In the genomic region with DNA sequence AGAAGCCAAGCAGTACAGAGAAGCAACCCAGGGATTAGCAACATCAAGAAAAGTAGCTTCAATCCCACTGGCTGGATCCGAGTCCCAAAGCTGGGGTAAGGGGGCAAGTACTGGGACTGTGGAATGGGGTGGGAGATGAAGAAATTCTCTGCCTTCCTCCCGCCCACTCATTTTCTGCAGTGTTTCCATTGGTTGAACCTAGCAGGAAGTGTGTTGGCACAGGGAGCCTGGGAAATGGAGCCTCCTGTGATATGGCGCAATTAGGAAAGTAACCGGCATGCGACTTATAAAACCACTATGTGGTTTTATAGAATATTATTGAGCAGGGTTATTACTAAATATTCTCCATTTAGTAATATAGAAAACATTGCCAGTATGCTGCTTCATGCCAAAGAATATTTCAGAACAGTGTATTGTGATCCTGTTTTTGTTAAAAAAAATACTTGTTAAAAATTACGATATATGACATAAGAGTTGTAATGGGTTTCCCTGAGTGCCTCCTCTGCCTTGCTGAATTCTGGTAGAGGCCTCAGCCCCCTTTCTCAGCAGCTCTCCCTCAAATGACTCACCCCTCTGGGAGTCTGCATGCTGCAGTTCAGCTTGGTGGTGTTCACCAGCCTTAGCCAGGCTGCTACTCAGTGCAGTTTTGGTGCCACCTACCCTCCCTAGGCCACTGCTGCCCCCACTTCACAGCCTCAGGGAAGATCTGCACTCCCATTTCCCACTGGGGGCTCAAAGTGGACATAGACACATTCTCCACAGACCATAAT, we compare ENCODE assay signal across 12 cellular contexts.
A peak's percentile ranks its signal among the peaks of the same experiment; 100 is the strongest.
DNase-seq lines count a peak whose midpoint lies in the region; ATAC-seq and TF ChIP-seq lines count a peak whose summit lies in the region.
"Had no signal": no experiment of that assay in that cellular context is flagged by ENCODE, and none has a peak within 500 bp of the region (broad histone marks: within the 10 kb centered on the region; RNA-seq: fewer than 3 reads in every experiment).

No MANE protein-coding gene starts in this region.

- WGBS in body of pancreas, 2 donors: 86 to 95% methylated on average over 6 of the region's 6 CpGs

- no peaks in the 10 kb centered on the region for H3K4me1 ChIP-seq in body of pancreas

- H3K4me1 Mint-ChIP-seq in activated CD4-positive, alpha-beta T cell treated with anti-CD3 and anti-CD28 coated beads, Interleukin-2, amount 10 ng/mL, durations not matched to agents 7 days and 5 days: no peaks in the 10 kb centered on the region
- no peaks in the 10 kb centered on the region for H3K4me1 Mint-ChIP-seq in activated CD4-positive, alpha-beta T cell treated with anti-CD3 and anti-CD28 coated beads for 36 hours
- H3K4me1 Mint-ChIP-seq: activated naive CD8-positive, alpha-beta T cell treated with anti-CD3 and anti-CD28 coated beads, Interleukin-2, amount 10 ng/mL, durations not matched to agents 7 days and 5 days; naive thymus-derived CD8-positive, alpha-beta T cell; T-cell had no signal

- H3K36me3 ChIP-seq in body of pancreas (replicated peaks in 1 of 2; ENCODE audit: insufficient read depth in 1 of 2, low read depth in 2 of 2): peaks cover 0 to 5% of the 10 kb centered on the region in 2 donors

- no peak overlapping the region for H3K4me3 ChIP-seq in body of pancreas

- CTCF ChIA-PET in activated CD4-positive, alpha-beta T cell treated with anti-CD3 and anti-CD28 coated beads, Interleukin-2, amount 10 ng/mL, durations not matched to agents 7 days and 5 days (lab: Charles Lee): no interaction called here
- CTCF ChIA-PET in activated CD4-positive, alpha-beta T cell treated with anti-CD3 and anti-CD28 coated beads for 36 hours (lab: Charles Lee): interaction anchor here (0.6 to 1.2 kb wide), 2 partner anchors 9 to 13 kb away, joined by 3 to 8 read pairs; no protein-coding TSS in a partner anchor

- peak overlapping the region; percentile 58 for H3K27ac Mint-ChIP-seq in activated CD4-positive, alpha-beta T cell treated with anti-CD3 and anti-CD28 coated beads, Interleukin-2, amount 10 ng/mL, durations not matched to agents 7 days and 5 days
- H3K27ac Mint-ChIP-seq in activated CD4-positive, alpha-beta T cell treated with anti-CD3 and anti-CD28 coated beads for 36 hours: no peak overlapping the region
- H3K27ac Mint-ChIP-seq: activated naive CD8-positive, alpha-beta T cell treated with anti-CD3 and anti-CD28 coated beads, Interleukin-2, amount 10 ng/mL, durations not matched to agents 7 days and 5 days; T-cell had no signal

- no peak for ATAC-seq in activated CD4-positive, alpha-beta T cell treated with anti-CD3 and anti-CD28 coated beads for 36 hours
- no peak for ATAC-seq in body of pancreas
- no peak for ATAC-seq in HG02571 (IDR thresholded peaks at IDR 0.05; ENCODE audit: unreplicated experiment)
- ATAC-seq: naive thymus-derived CD8-positive, alpha-beta T cell; T-cell had no signal

- H3K9me3 ChIP-seq in body of pancreas: no peaks in the 10 kb centered on the region

- no peaks in the 10 kb centered on the region for H3K27me3 Mint-ChIP-seq in activated CD4-positive, alpha-beta T cell treated with anti-CD3 and anti-CD28 coated beads, Interleukin-2, amount 10 ng/mL, durations not matched to agents 7 days and 5 days
- H3K27me3 Mint-ChIP-seq in activated CD4-positive, alpha-beta T cell treated with anti-CD3 and anti-CD28 coated beads for 36 hours: no peaks in the 10 kb centered on the region
- H3K27me3 Mint-ChIP-seq: activated naive CD8-positive, alpha-beta T cell treated with anti-CD3 and anti-CD28 coated beads, Interleukin-2, amount 10 ng/mL, durations not matched to agents 7 days and 5 days; naive thymus-derived CD8-positive, alpha-beta T cell; T-cell had no signal

- H3K9me3 Mint-ChIP-seq in activated CD4-positive, alpha-beta T cell treated with anti-CD3 and anti-CD28 coated beads, Interleukin-2, amount 10 ng/mL, durations not matched to agents 7 days and 5 days: no peaks in the 10 kb centered on the region
- peaks cover 4% of the 10 kb centered on the region for H3K9me3 Mint-ChIP-seq in activated CD4-positive, alpha-beta T cell treated with anti-CD3 and anti-CD28 coated beads for 36 hours (ENCODE audit: low read depth)
- H3K9me3 Mint-ChIP-seq: activated naive CD8-positive, alpha-beta T cell treated with anti-CD3 and anti-CD28 coated beads, Interleukin-2, amount 10 ng/mL, durations not matched to agents 7 days and 5 days had no signal

- POLR2A ChIA-PET in activated CD4-positive, alpha-beta T cell treated with anti-CD3 and anti-CD28 coated beads, Interleukin-2, amount 10 ng/mL, durations not matched to agents 7 days and 5 days (lab: Charles Lee): no interaction called here
- POLR2A ChIA-PET in activated CD4-positive, alpha-beta T cell treated with anti-CD3 and anti-CD28 coated beads for 36 hours (lab: Charles Lee): no interaction called here

- H3K27me3 ChIP-seq in body of pancreas: no peaks in the 10 kb centered on the region

- DNase-seq in activated CD4-positive, alpha-beta T cell treated with anti-CD3 and anti-CD28 coated beads, Interleukin-2, amount 10 ng/mL, durations not matched to agents 7 days and 5 days: no peak
- no peak for DNase-seq in activated CD4-positive, alpha-beta T cell treated with anti-CD3 and anti-CD28 coated beads for 36 hours
- peak; percentile 69 for DNase-seq in RPMI7951 (ENCODE audit: low read depth)
- peak; percentile 80 for DNase-seq in fibroblast of peridontal ligament (ENCODE audit: extremely low read depth)
- DNase-seq in stromal cell of bone marrow (ENCODE audit: low read depth): peak; percentile 94
- no peak for DNase-seq in NCI-H69 (lab: John Stamatoyannopoulos, UW)
- DNase-seq in body of pancreas: no peak
- DNase-seq: activated naive CD8-positive, alpha-beta T cell treated with anti-CD3 and anti-CD28 coated beads, Interleukin-2, amount 10 ng/mL, durations not matched to agents 7 days and 5 days; naive thymus-derived CD8-positive, alpha-beta T cell; NCI-H2081 treated with DMSO at 0.1 percent for 48 hours; T-cell had no signal

- TF ChIP-seq CTCF in body of pancreas (IDR thresholded peaks at IDR 0.05): no peak

- intact Hi-C loops in activated CD4-positive, alpha-beta T cell treated with anti-CD3 and anti-CD28 coated beads for 36 hours (cut with DNase I, micrococcal nuclease): no loop called here
- intact Hi-C loops in body of pancreas (cut with DNase I): no loop called here

- H3K27ac ChIP-seq in body of pancreas: no peak overlapping the region

- no peak overlapping the region for H3K4me3 Mint-ChIP-seq in activated CD4-positive, alpha-beta T cell treated with anti-CD3 and anti-CD28 coated beads, Interleukin-2, amount 10 ng/mL, durations not matched to agents 7 days and 5 days
- no peak overlapping the region for H3K4me3 Mint-ChIP-seq in activated CD4-positive, alpha-beta T cell treated with anti-CD3 and anti-CD28 coated beads for 36 hours
- H3K4me3 Mint-ChIP-seq: activated naive CD8-positive, alpha-beta T cell treated with anti-CD3 and anti-CD28 coated beads, Interleukin-2, amount 10 ng/mL, durations not matched to agents 7 days and 5 days; naive thymus-derived CD8-positive, alpha-beta T cell; T-cell had no signal

- H3K36me3 Mint-ChIP-seq in activated CD4-positive, alpha-beta T cell treated with anti-CD3 and anti-CD28 coated beads, Interleukin-2, amount 10 ng/mL, durations not matched to agents 7 days and 5 days (ENCODE audit: low read depth): peaks cover 52% of the 10 kb centered on the region
- peaks cover 83% of the 10 kb centered on the region for H3K36me3 Mint-ChIP-seq in activated CD4-positive, alpha-beta T cell treated with anti-CD3 and anti-CD28 coated beads for 36 hours (ENCODE audit: low read depth)

- no peak for TF ChIP-seq POLR2A in body of pancreas (IDR thresholded peaks at IDR 0.05)

Comparison
In these comparisons a context has a peak if more than half of its experiments do, and no peak if none do; other contexts are left out.
1. DNase-seq: peak in RPMI7951 (single experiment), fibroblast of peridontal ligament (single experiment) and stromal cell of bone marrow (single experiment); none in activated CD4-positive, alpha-beta T cell treated with anti-CD3 and anti-CD28 coated beads, Interleukin-2, amount 10 ng/mL, durations not matched to agents 7 days and 5 days (single experiment), activated CD4-positive, alpha-beta T cell treated with anti-CD3 and anti-CD28 coated beads for 36 hours (single experiment), NCI-H69 (single experiment) and body of pancreas (0 of 4).